ENCODE assay signal across 16 cellular contexts in genomic region chr2:230060672-230061293, GRCh38.
"Had no signal": no experiment of that assay in that cellular context is flagged by ENCODE, and none has a peak within 500 bp of the region (broad histone marks: within the 10 kb centered on the region; RNA-seq: fewer than 3 reads in every experiment).

No MANE protein-coding gene starts in this region.

- H3K27me3 ChIP-seq: gastroesophageal sphincter, heart right ventricle, tibial artery, uterus had no signal

- H3K4me3 ChIP-seq: gastroesophageal sphincter, heart right ventricle, lung, tibial artery, uterus had no signal

- DNase-seq: activated CD4-positive, alpha-beta T cell treated with anti-CD3 and anti-CD28 coated beads, Interleukin-2, amount 50 U/mL, for 1 hour; activated CD8-positive, alpha-beta memory T cell treated with anti-CD3 and anti-CD28 coated beads, Interleukin-2, amount 10 ng/mL, durations not matched to agents 7 days and 5 days; activated effector memory CD4-positive, alpha-beta T cell treated with Interleukin-2 at 50 U/mL for 16 hours; activated T-cell treated with anti-CD3 and anti-CD28 coated beads, Interleukin-2, amount 50 U/mL, for 1 hour; endodermal cell; heart right ventricle; naive B cell; stimulated activated CD4-positive, alpha-beta T cell treated with anti-CD3 and anti-CD28 coated beads, Interleukin-12 subunit alpha, Interleukin-12 subunit beta, amount 100 ng/mL, for 4 hours; stimulated activated CD4-positive, alpha-beta T cell treated with anti-CD3 and anti-CD28 coated beads, Interleukin-2, amount 100 ng/mL, for 24 hours; T-helper 2 cell; tibial artery; uterus had no signal

- H3K4me1 ChIP-seq: gastroesophageal sphincter, tibial artery, uterus had no signal

- H3K36me3 ChIP-seq: gastroesophageal sphincter, tibial artery, uterus had no signal

- H3K4me3 Mint-ChIP-seq: activated CD8-positive, alpha-beta memory T cell treated with anti-CD3 and anti-CD28 coated beads, Interleukin-2, amount 10 ng/mL, durations not matched to agents 7 days and 5 days; endodermal cell; WTC11 had no signal

- ATAC-seq: activated CD8-positive, alpha-beta memory T cell treated with anti-CD3 and anti-CD28 coated beads, Interleukin-2, amount 10 ng/mL, durations not matched to agents 7 days and 5 days; gastroesophageal sphincter; WTC11 had no signal

- H3K9me3 ChIP-seq: gastroesophageal sphincter, heart right ventricle, tibial artery, uterus had no signal

- H2AFZ ChIP-seq: parathyroid adenoma had no signal

- H3K4me1 Mint-ChIP-seq: naive B cell, WTC11 had no signal

- H3K27ac Mint-ChIP-seq: activated CD8-positive, alpha-beta memory T cell treated with anti-CD3 and anti-CD28 coated beads, Interleukin-2, amount 10 ng/mL, durations not matched to agents 7 days and 5 days; endodermal cell; WTC11 had no signal

- H3K9ac ChIP-seq: parathyroid adenoma had no signal

- H3K27ac ChIP-seq: gastroesophageal sphincter, heart right ventricle, parathyroid adenoma, tibial artery, uterus had no signal

- H3K9me3 Mint-ChIP-seq: naive B cell had no signal
